ENCODE assay signal across 1 cellular context in genomic region chr16:10896165-10896564, GRCh38.
TF ChIP-seq lines count a peak whose summit lies in the region.

No MANE protein-coding gene starts in this region.

TF ChIP-seq in GM12878, 131 proteins besides CTCF, POLR2A, EP300 and RAD21:
- TF ChIP-seq NBN (IDR thresholded peaks at IDR 0.05) (no peak), CBFB (IDR thresholded peaks at IDR 0.05; ENCODE audit: low read depth) (0 out of 2 replicates have a peak, but pooled peaks have one; percentile 14), RUNX3 (IDR thresholded peaks at IDR 0.05; ENCODE audit: low read length) (peak; percentile 81), WRNIP1 (IDR thresholded peaks at IDR 0.05; ENCODE audit: borderline replicate concordance, low read depth, low read length) (no peak), ZNF24 (IDR thresholded peaks at IDR 0.05) (no peak), USF1 (IDR thresholded peaks at IDR 0.05; ENCODE audit: borderline replicate concordance, extremely low read length, insufficient read depth, low read depth, low read length) (no peak), ATF7 (IDR thresholded peaks at IDR 0.05; ENCODE audit: low read depth) (0 out of 2 replicates have a peak, but pooled peaks have one; percentile 8), PML (IDR thresholded peaks at IDR 0.05; ENCODE audit: low read length) (0 out of 2 replicates have a peak, but pooled peaks have one; percentile 11), NR2F1 (conservative IDR thresholded peaks at IDR 0.05) (no peak), SKIL (IDR thresholded peaks at IDR 0.05; ENCODE audit: low read depth, poor library complexity, severe bottlenecking) (peak; percentile 54)
